Comparison of ENCODE assay signal across 1 cellular context in the genomic region with DNA sequence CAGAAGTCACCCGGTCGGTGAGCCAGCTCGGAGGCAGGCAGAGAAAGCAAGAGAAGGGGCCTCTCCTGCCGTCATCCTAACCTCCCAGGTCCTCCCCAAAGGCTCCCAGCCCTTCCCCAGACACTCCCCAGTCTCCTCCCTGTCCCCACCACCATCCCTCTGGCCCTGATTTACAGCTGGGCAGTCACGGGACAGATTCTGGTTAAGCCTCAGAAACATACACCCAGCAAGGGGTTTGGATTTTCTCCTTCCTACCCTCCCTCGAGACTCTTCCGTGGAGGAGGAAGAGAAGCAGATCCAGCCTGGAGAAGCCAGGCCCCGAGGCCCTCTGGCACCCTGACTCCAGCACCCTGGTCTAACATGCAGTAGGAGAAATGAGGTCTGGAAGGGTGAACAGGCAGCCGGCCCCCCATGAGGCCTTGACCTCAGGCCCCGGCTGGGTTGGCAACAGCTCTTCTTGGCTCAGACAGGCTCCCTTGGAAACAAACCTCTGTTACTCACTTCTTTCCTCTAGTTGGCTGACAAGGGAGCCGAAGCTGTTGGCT.
TF ChIP-seq lines count a peak whose summit lies in the region.

No MANE protein-coding gene starts in this region.

TF ChIP-seq in H1, 55 proteins besides CTCF, POLR2A, EP300 and RAD21:
- TF ChIP-seq ASH2L (IDR thresholded peaks at IDR 0.05; ENCODE audit: low read length), result no peak
- TF ChIP-seq KDM1A (IDR thresholded peaks at IDR 0.05; ENCODE audit: borderline replicate concordance, low read length), result no peak
- TF ChIP-seq GABPA (IDR thresholded peaks at IDR 0.05; ENCODE audit: borderline replicate concordance, insufficient read depth, low read length), result no peak
- no peak for TF ChIP-seq FOSL1 (IDR thresholded peaks at IDR 0.05; ENCODE audit: insufficient read depth, low read depth, low read length)
- no peak for TF ChIP-seq CBX5 (IDR thresholded peaks at IDR 0.05; ENCODE audit: low read depth, low read length)
